Comparison of ENCODE assay signal across 21 cellular contexts in the genomic region with DNA sequence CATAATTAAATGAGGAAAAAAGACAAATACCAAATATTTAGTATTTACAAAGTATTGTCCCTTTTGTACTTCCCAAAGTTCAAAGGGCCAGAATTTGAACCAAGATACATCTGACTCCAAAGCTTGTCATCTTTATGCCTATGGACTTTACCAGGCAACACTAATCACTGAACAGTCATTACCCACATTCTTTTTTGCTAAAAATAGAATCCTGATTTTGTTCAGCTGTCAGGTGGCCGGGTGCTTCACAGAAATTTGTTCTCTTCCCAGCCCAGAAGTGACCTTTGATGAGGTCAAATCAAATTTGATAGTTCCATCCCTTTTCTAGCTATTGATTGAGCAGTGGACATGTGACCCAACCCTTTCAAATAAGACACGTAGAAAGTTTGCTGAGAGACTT.
A peak's percentile ranks its signal among the peaks of the same experiment; 100 is the strongest.
DNase-seq lines count a peak whose midpoint lies in the region; ATAC-seq, FAIRE-seq and TF ChIP-seq lines count a peak whose summit lies in the region.
"Had no signal": no experiment of that assay in that cellular context is flagged by ENCODE, and none has a peak within 500 bp of the region (broad histone marks: within the 10 kb centered on the region; RNA-seq: fewer than 3 reads in every experiment).

No MANE protein-coding gene starts in this region.

- no peak for TF ChIP-seq EP300 in GM12878 (IDR thresholded peaks at IDR 0.05; ENCODE audit: borderline replicate concordance in 1 of 2, control insufficient read depth in 1 of 2, low read depth in 2 of 2, low read length in 2 of 2)

- H3K36me3 ChIP-seq in GM12878 (ENCODE audit: control insufficient read depth in 2 of 2, insufficient read depth in 2 of 2, low read length in 1 of 2) (no peaks in the 10 kb centered on the region), ascending aorta (no peaks in the 10 kb centered on the region)
- H3K36me3 ChIP-seq: Peyer's patch had no signal

- no TSS peak for BruUV-seq in GM12878 (replicated peaks; lab: Mats Ljungman, UMichigan)

- no peak overlapping the region for H3K27ac ChIP-seq in GM12878 (ENCODE audit: control insufficient read depth, insufficient read depth)
- no peak overlapping the region for H3K27ac ChIP-seq in ascending aorta
- H3K27ac ChIP-seq: GM23248, Peyer's patch had no signal

- no peaks in the 10 kb centered on the region for H4K20me1 ChIP-seq in GM12878 (ENCODE audit: control insufficient read depth, insufficient read depth)

- TF ChIP-seq CTCF in GM12878 (IDR thresholded peaks at IDR 0.05 in 2 of 3, conservative IDR thresholded peaks at IDR 0.05 in 1 of 3; ENCODE audit: control insufficient read depth in 2 of 3, extremely low read depth in 1 of 3, insufficient read depth in 1 of 3, low read depth in 3 of 3, low read length in 3 of 3) (no peak), ascending aorta (IDR thresholded peaks at IDR 0.05) (no peak)

- CTCF ChIA-PET in GM12878 (lab: Yijun Ruan, JAX): no interaction called here

- H3K4me3 ChIP-seq in GM12878: no peak overlapping the region
- H3K4me3 ChIP-seq in ascending aorta: no peak overlapping the region
- H3K4me3 ChIP-seq: GM23248, Peyer's patch had no signal

- TF ChIP-seq RAD21 in GM12878 (IDR thresholded peaks at IDR 0.05; ENCODE audit: insufficient read depth, low read depth, low read length): no peak

- POLR2A ChIA-PET in GM12878 (lab: Charles Lee): no interaction called here

- WGBS in GM12878 (ENCODE audit: insufficient coverage, insufficient replicate concordance, low lambda C conversion rate, missing lambda C conversion rate): 0% methylated on average over 2 of the region's 2 CpGs

- SMC1A ChIA-PET in GM12878 (lab: Charles Lee; ENCODE audit: uncharacterized antibody, unreplicated experiment): interaction anchor here (0.9 to 2.3 kb wide), 12 partner anchors 9 to 87 kb away, joined by 3 to 10 read pairs (median 4); no protein-coding TSS in a partner anchor

- no peak for FAIRE-seq in GM12878 (lab: Jason Lieb, UNC)
- FAIRE-seq: GM12891, HTR-8/SVneo had no signal

- in situ Hi-C loops in GM12878 (cut with MboI): no loop called here

- intact Hi-C loops in GM12878 (cut with micrococcal nuclease; ENCODE audit: unreplicated experiment): no loop called here
- intact Hi-C loops in ascending aorta (cut with DNase I): no loop called here

- ATAC-seq in GM18502 (IDR thresholded peaks at IDR 0.05; ENCODE audit: poor library complexity, unreplicated experiment): peak; percentile 59
- peak; percentile 50 for ATAC-seq in GM18870 (IDR thresholded peaks at IDR 0.05; ENCODE audit: unreplicated experiment)
- ATAC-seq in HG02885 (IDR thresholded peaks at IDR 0.05; ENCODE audit: poor library complexity, unreplicated experiment): peak; percentile 40
- ATAC-seq in GM12878: peak; percentile 68
- no peak for ATAC-seq in GM19324 (IDR thresholded peaks at IDR 0.05; ENCODE audit: low FRiP score, unreplicated experiment)

- H3K4me1 ChIP-seq in GM12878 (ENCODE audit: control insufficient read depth, insufficient read depth, low read length) (peaks cover 8% of the 10 kb centered on the region), ascending aorta (no peaks in the 10 kb centered on the region)
- H3K4me1 ChIP-seq: Peyer's patch had no signal

- RAD21 ChIA-PET in GM12878 (lab: Charles Lee; ENCODE audit: unreplicated experiment): interaction anchor here (0.7 to 1.6 kb wide), 13 partner anchors 13 to 87 kb away, joined by 3 to 7 read pairs (median 3); no protein-coding TSS in a partner anchor

- H3K27me3 ChIP-seq in GM12878 (replicated peaks in 1 of 2; ENCODE audit: control insufficient read depth in 2 of 2, insufficient read depth in 2 of 2, low read length in 1 of 2) (no peaks in the 10 kb centered on the region), ascending aorta (no peaks in the 10 kb centered on the region)
- H3K27me3 ChIP-seq: Peyer's patch had no signal

- H3K9me3 ChIP-seq in GM12878 (replicated peaks; ENCODE audit: control insufficient read depth, insufficient read depth, low read length) (peaks cover 1% of the 10 kb centered on the region; the same call in 2 of the 3 replicates), ascending aorta (peaks cover 0 to 10% of the 10 kb centered on the region in 2 donors)
- H3K9me3 ChIP-seq: Peyer's patch had no signal

- H3K79me2 ChIP-seq in GM12878 (ENCODE audit: control insufficient read depth, insufficient read depth, low read length): no peaks in the 10 kb centered on the region

- no peak overlapping the region for H2AFZ ChIP-seq in GM12878 (ENCODE audit: control insufficient read depth, low read depth, low read length)
- H2AFZ ChIP-seq: GM23248 had no signal

- no peak for DNase-seq in GM12878 (ENCODE audit: low read depth, low spot score)
- DNase-seq in NCI-H345 treated with DMSO at 0.1 percent for 48 hours (lab: John Stamatoyannopoulos, UW; ENCODE audit: unreplicated experiment): no peak
- DNase-seq in ascending aorta (ENCODE audit: low spot score in 2 of 2): no peak
- DNase-seq: CD4-positive, CD25-positive, alpha-beta regulatory T cell; DMS79; GM23248; H9; KG1; NCI-H1105; NCI-H2029 treated with DMSO at 0.1 percent for 48 hours; NCI-H226; NCI-H524; NCI-H774; NK-92 treated with Interleukin-12 subunit alpha and Interleukin-12 subunit beta, amount 100 ng/mL, for 24 hours; Peyer's patch had no signal

- H3K4me2 ChIP-seq in GM12878 (ENCODE audit: control insufficient read depth, insufficient read depth): no peak overlapping the region

- no peak for TF ChIP-seq POLR2A in GM12878 (IDR thresholded peaks at IDR 0.05; ENCODE audit: low read depth, low read length)

- no peak overlapping the region for H3K9ac ChIP-seq in GM12878 (ENCODE audit: control insufficient read depth, insufficient read depth, low read length)
- H3K9ac ChIP-seq: GM23248 had no signal

TF ChIP-seq in GM12878, 131 proteins besides CTCF, POLR2A, EP300 and RAD21 (continues in another document):
- TF ChIP-seq SREBF2 (IDR thresholded peaks at IDR 0.05; ENCODE audit: low read length): no peak
- 0 out of 4 replicates have a peak, but pooled peaks of 1 of the 2 experiments have one; percentile 17 for TF ChIP-seq IKZF2 (IDR thresholded peaks at IDR 0.05)
- TF ChIP-seq JUNB (IDR thresholded peaks at IDR 0.05): 0 out of 2 replicates have a peak, but pooled peaks have one; percentile 35
- TF ChIP-seq WRNIP1 (IDR thresholded peaks at IDR 0.05; ENCODE audit: borderline replicate concordance, low read depth, low read length): no peak
- TF ChIP-seq MTA2 (IDR thresholded peaks at IDR 0.05; ENCODE audit: low read depth): 0 out of 2 replicates have a peak, but pooled peaks have one; percentile 21
- TF ChIP-seq IRF4 (IDR thresholded peaks at IDR 0.05; ENCODE audit: low read depth, low read length): 0 out of 2 replicates have a peak, but pooled peaks have one; percentile 13
- 0 out of 2 replicates have a peak, but pooled peaks have one; percentile 27 for TF ChIP-seq RAD51 (IDR thresholded peaks at IDR 0.05)
- TF ChIP-seq, protein P1, sequence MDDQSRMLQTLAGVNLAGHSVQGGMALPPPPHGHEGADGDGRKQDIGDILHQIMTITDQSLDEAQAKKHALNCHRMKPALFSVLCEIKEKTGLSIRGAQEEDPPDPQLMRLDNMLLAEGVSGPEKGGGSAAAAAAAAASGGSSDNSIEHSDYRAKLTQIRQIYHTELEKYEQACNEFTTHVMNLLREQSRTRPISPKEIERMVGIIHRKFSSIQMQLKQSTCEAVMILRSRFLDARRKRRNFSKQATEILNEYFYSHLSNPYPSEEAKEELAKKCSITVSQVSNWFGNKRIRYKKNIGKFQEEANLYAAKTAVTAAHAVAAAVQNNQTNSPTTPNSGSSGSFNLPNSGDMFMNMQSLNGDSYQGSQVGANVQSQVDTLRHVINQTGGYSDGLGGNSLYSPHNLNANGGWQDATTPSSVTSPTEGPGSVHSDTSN (IDR thresholded peaks at IDR 0.05; ENCODE audit: insufficient replicate concordance, low read depth, low read length): no peak
- TF ChIP-seq NR2F1 (conservative IDR thresholded peaks at IDR 0.05): peak; percentile 33; the same call in 1 of the 2 replicates
- peak; percentile 72; the same call in 1 of the 2 replicates for TF ChIP-seq MEF2A (IDR thresholded peaks at IDR 0.05; ENCODE audit: insufficient read depth, low read depth, low read length)
- TF ChIP-seq, protein P2, sequence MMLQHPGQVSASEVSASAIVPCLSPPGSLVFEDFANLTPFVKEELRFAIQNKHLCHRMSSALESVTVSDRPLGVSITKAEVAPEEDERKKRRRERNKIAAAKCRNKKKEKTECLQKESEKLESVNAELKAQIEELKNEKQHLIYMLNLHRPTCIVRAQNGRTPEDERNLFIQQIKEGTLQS (IDR thresholded peaks at IDR 0.05; ENCODE audit: borderline replicate concordance, extremely low read depth, low read depth, low read length): no peak
- TF ChIP-seq RUNX3 (IDR thresholded peaks at IDR 0.05; ENCODE audit: low read length): peak; percentile 52
- TF ChIP-seq, protein P3, sequence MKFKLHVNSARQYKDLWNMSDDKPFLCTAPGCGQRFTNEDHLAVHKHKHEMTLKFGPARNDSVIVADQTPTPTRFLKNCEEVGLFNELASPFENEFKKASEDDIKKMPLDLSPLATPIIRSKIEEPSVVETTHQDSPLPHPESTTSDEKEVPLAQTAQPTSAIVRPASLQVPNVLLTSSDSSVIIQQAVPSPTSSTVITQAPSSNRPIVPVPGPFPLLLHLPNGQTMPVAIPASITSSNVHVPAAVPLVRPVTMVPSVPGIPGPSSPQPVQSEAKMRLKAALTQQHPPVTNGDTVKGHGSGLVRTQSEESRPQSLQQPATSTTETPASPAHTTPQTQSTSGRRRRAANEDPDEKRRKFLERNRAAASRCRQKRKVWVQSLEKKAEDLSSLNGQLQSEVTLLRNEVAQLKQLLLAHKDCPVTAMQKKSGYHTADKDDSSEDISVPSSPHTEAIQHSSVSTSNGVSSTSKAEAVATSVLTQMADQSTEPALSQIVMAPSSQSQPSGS (IDR thresholded peaks at IDR 0.05; ENCODE audit: low read length): no peak
